24 cellular contexts compared by ENCODE assay signal in genomic region chr3:109772520-109772919, GRCh38.
"Had no signal": no experiment of that assay in that cellular context is flagged by ENCODE, and none has a peak within 500 bp of the region (broad histone marks: within the 10 kb centered on the region; RNA-seq: fewer than 3 reads in every experiment).

No MANE protein-coding gene starts in this region.

- H3K27me3 Mint-ChIP-seq: effector memory CD8-positive, alpha-beta T cell; memory B cell; stimulated activated naive CD8-positive, alpha-beta T cell treated with anti-CD3 and anti-CD28 coated beads, Interleukin-15, amount 100 ng/mL, for 72 hours had no signal

- H3K4me1 ChIP-seq: esophagus squamous epithelium, foreskin keratinocyte, gastroesophageal sphincter, heart left ventricle, right lobe of liver, suprapubic skin, vagina had no signal

- H2AFZ ChIP-seq: hepatocyte had no signal

- H3K27me3 ChIP-seq: esophagus squamous epithelium, foreskin keratinocyte, gastroesophageal sphincter, heart left ventricle, hepatocyte, ovary, right lobe of liver, suprapubic skin, vagina had no signal

- H3K4me3 ChIP-seq: esophagus squamous epithelium, gastroesophageal sphincter, heart left ventricle, hepatocyte, lung, ovary, right lobe of liver, suprapubic skin, vagina had no signal

- H3K27ac ChIP-seq: esophagus squamous epithelium, foreskin keratinocyte, gastroesophageal sphincter, heart left ventricle, hepatocyte, ovary, right lobe of liver, suprapubic skin, vagina had no signal

- DNase-seq: cortex of kidney; effector memory CD8-positive, alpha-beta T cell; esophagus squamous epithelium; foreskin keratinocyte; heart left ventricle; kidney; natural killer cell; occipital lobe; ovary; right lobe of liver; small intestine; stimulated activated CD4-positive, alpha-beta T cell treated with anti-CD3 and anti-CD28 coated beads, Interleukin-1b, Interleukin-23, amount 100 ng/mL, for 48 hours; stimulated activated CD4-positive, alpha-beta T cell treated with anti-CD3 and anti-CD28 coated beads, Interleukin-4, amount 100 ng/mL, for 1 hour; stimulated activated CD8-positive, alpha-beta memory T cell treated with anti-CD3 and anti-CD28 coated beads, Interleukin-4, amount 100 ng/mL, for 48 hours; stimulated activated naive CD4-positive, alpha-beta T cell; stimulated activated naive CD8-positive, alpha-beta T cell treated with anti-CD3 and anti-CD28 coated beads, Interleukin-15, amount 100 ng/mL, for 72 hours; trophoblast cell had no signal

- H3K4me2 ChIP-seq: hepatocyte had no signal

- H3K79me2 ChIP-seq: hepatocyte had no signal

- H3K36me3 Mint-ChIP-seq: memory B cell, natural killer cell had no signal

- H3K36me3 ChIP-seq: esophagus squamous epithelium, gastroesophageal sphincter, heart left ventricle, ovary, right lobe of liver, suprapubic skin, vagina had no signal

- H3K9me3 ChIP-seq: gastroesophageal sphincter, ovary, right lobe of liver, suprapubic skin, vagina had no signal

- ATAC-seq: effector memory CD8-positive, alpha-beta T cell; foreskin keratinocyte; gastroesophageal sphincter; heart left ventricle; left lobe of liver; natural killer cell; right lobe of liver; stimulated activated naive CD8-positive, alpha-beta T cell treated with anti-CD3 and anti-CD28 coated beads, Interleukin-15, amount 100 ng/mL, for 72 hours had no signal

- H3K4me1 Mint-ChIP-seq: memory B cell; stimulated activated naive CD8-positive, alpha-beta T cell treated with anti-CD3 and anti-CD28 coated beads, Interleukin-15, amount 100 ng/mL, for 72 hours had no signal

- H3K4me3 Mint-ChIP-seq: effector memory CD8-positive, alpha-beta T cell; memory B cell; natural killer cell; stimulated activated naive CD8-positive, alpha-beta T cell treated with anti-CD3 and anti-CD28 coated beads, Interleukin-15, amount 100 ng/mL, for 72 hours had no signal

- H3K27ac Mint-ChIP-seq: effector memory CD8-positive, alpha-beta T cell; memory B cell; natural killer cell; stimulated activated naive CD8-positive, alpha-beta T cell treated with anti-CD3 and anti-CD28 coated beads, Interleukin-15, amount 100 ng/mL, for 72 hours had no signal
